16 cellular contexts compared by ENCODE assay signal in the genomic region with DNA sequence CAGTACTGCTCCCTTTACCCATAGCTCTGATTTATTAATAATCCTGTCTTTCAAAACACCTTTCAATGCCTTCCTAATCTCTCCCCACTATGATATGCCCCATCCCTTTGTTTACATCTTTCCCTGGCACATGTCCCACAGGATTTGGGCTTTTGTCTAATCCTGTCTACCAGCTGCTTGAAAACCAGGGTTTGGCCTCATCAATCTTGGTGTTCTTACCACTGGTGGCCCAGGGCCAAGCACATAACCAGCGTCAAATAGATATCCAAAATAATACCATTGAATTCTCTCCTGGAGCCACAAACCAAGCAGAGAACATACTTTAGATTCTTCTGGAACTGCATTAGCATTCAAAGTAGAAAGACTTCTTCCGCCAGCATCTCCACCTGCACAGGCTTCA.
"Had no signal": no experiment of that assay in that cellular context is flagged by ENCODE, and none has a peak within 500 bp of the region (broad histone marks: within the 10 kb centered on the region; RNA-seq: fewer than 3 reads in every experiment).

No MANE protein-coding gene starts in this region.

- H3K27me3 ChIP-seq: hepatocyte, pancreas, testis had no signal

- H3K4me1 ChIP-seq: pancreas, stomach, testis had no signal

- H3K36me3 Mint-ChIP-seq: activated CD8-positive, alpha-beta memory T cell treated with anti-CD3 and anti-CD28 coated beads, Interleukin-2, amount 10 ng/mL, durations not matched to agents 7 days and 5 days; activated naive CD4-positive, alpha-beta T cell treated with anti-CD3 and anti-CD28 coated beads, Interleukin-2, amount 10 ng/mL, durations not matched to agents 7 days and 5 days; naive B cell had no signal

- H3K4me1 Mint-ChIP-seq: activated CD8-positive, alpha-beta memory T cell treated with anti-CD3 and anti-CD28 coated beads, Interleukin-2, amount 10 ng/mL, durations not matched to agents 7 days and 5 days; activated naive CD4-positive, alpha-beta T cell treated with anti-CD3 and anti-CD28 coated beads, Interleukin-2, amount 10 ng/mL, durations not matched to agents 7 days and 5 days; naive B cell had no signal

- ATAC-seq: activated CD8-positive, alpha-beta memory T cell treated with anti-CD3 and anti-CD28 coated beads, Interleukin-2, amount 10 ng/mL, durations not matched to agents 7 days and 5 days; left lobe of liver; pancreas had no signal

- H3K4me3 ChIP-seq: dorsolateral prefrontal cortex, hepatocyte, pancreas, stomach, testis had no signal

- H3K27ac ChIP-seq: dorsolateral prefrontal cortex, hepatocyte, pancreas, stomach, testis, VCaP had no signal

- H3K9me3 Mint-ChIP-seq: activated naive CD4-positive, alpha-beta T cell treated with anti-CD3 and anti-CD28 coated beads, Interleukin-2, amount 10 ng/mL, durations not matched to agents 7 days and 5 days; activated T-cell treated with anti-CD3 and anti-CD28 coated beads, Interleukin-2, amount 50 U/mL, for 24 hours had no signal

- DNase-seq: activated CD4-positive, alpha-beta T cell treated with anti-CD3 and anti-CD28 coated beads, Interleukin-2, amount 50 U/mL, for 48 hours; activated CD8-positive, alpha-beta memory T cell treated with anti-CD3 and anti-CD28 coated beads, Interleukin-2, amount 10 ng/mL, durations not matched to agents 7 days and 5 days; activated naive CD4-positive, alpha-beta T cell treated with anti-CD3 and anti-CD28 coated beads, Interleukin-2, amount 10 ng/mL, durations not matched to agents 7 days and 5 days; activated T-cell treated with anti-CD3 and anti-CD28 coated beads, Interleukin-2, amount 50 U/mL, for 24 hours; dorsolateral prefrontal cortex; erythroblast; midbrain; naive B cell; pancreas; stimulated activated CD4-positive, alpha-beta T cell treated with anti-CD3 and anti-CD28 coated beads, Interleukin-12 subunit alpha, Interleukin-12 subunit beta, amount 100 ng/mL, for 4 hours; stimulated activated CD4-positive, alpha-beta T cell treated with anti-CD3 and anti-CD28 coated beads, Interleukin-2, amount 100 ng/mL, for 24 hours; stomach; testis had no signal

- H3K27me3 Mint-ChIP-seq: activated CD8-positive, alpha-beta memory T cell treated with anti-CD3 and anti-CD28 coated beads, Interleukin-2, amount 10 ng/mL, durations not matched to agents 7 days and 5 days; activated naive CD4-positive, alpha-beta T cell treated with anti-CD3 and anti-CD28 coated beads, Interleukin-2, amount 10 ng/mL, durations not matched to agents 7 days and 5 days; activated T-cell treated with anti-CD3 and anti-CD28 coated beads, Interleukin-2, amount 50 U/mL, for 24 hours had no signal

- H3K4me3 Mint-ChIP-seq: activated CD8-positive, alpha-beta memory T cell treated with anti-CD3 and anti-CD28 coated beads, Interleukin-2, amount 10 ng/mL, durations not matched to agents 7 days and 5 days; activated naive CD4-positive, alpha-beta T cell treated with anti-CD3 and anti-CD28 coated beads, Interleukin-2, amount 10 ng/mL, durations not matched to agents 7 days and 5 days; activated T-cell treated with anti-CD3 and anti-CD28 coated beads, Interleukin-2, amount 50 U/mL, for 24 hours; naive B cell had no signal

- H3K27ac Mint-ChIP-seq: activated CD8-positive, alpha-beta memory T cell treated with anti-CD3 and anti-CD28 coated beads, Interleukin-2, amount 10 ng/mL, durations not matched to agents 7 days and 5 days; activated naive CD4-positive, alpha-beta T cell treated with anti-CD3 and anti-CD28 coated beads, Interleukin-2, amount 10 ng/mL, durations not matched to agents 7 days and 5 days; activated T-cell treated with anti-CD3 and anti-CD28 coated beads, Interleukin-2, amount 50 U/mL, for 24 hours; naive B cell had no signal

- H3K36me3 ChIP-seq: pancreas, stomach had no signal

- H3K9me3 ChIP-seq: pancreas, stomach, testis had no signal
